Comparison of ENCODE assay signal across 19 cellular contexts in the genomic region with DNA sequence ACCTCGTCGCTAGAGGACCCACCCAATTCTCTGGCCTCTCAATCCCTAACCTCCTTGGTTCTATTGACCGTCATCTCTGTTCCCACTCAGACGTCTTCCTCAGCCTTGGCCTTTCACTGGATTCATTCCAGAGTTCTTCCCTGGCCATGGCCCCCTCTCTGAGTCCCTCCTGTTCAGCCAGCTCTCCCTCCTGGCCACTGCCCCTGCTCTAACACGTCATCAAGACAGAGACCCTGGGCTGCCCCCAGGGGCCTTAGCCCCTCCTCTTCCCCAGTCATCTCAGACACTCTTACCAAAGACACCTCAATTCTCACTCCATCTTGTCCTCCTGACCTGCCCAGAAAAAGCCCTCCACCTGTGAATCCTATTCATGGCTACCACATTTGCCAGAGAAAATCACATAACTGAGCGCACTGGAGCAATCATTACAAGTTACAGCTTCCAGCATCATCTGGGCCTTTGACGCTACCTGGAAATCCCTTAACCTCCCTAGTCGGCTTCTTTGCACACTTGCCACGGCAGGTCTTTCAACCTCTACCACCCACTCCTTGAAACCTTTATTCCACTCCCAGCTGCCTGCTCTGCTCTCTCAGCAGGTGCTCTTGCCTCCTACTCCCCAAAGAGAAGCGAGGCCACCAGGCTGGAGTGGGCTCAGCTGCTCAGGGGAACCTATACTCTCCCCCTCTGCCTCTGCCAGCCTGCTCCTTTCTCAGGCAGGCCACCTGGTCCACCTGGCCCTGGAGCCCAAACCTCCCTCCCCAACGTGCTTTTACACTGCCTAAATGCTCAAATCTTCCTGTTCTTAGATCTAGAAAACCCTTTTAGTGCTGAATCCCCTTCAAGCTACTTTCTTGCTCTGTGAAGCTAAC. TPM values are rescaled to one million over a fixed set of nuclear protein-coding genes. Genes with fewer than 3 reads are reported as not detected.
A peak's percentile ranks its signal among the peaks of the same experiment; 100 is the strongest.
DNase-seq lines count a peak whose midpoint lies in the region; ATAC-seq, FAIRE-seq and TF ChIP-seq lines count a peak whose summit lies in the region.
"Had no signal": no experiment of that assay in that cellular context is flagged by ENCODE, and none has a peak within 500 bp of the region (broad histone marks: within the 10 kb centered on the region; RNA-seq: fewer than 3 reads in every experiment).

No MANE protein-coding gene starts in this region.

- ATAC-seq in HG03460 (IDR thresholded peaks at IDR 0.05; ENCODE audit: unreplicated experiment) (no peak), HG03432 (IDR thresholded peaks at IDR 0.05; ENCODE audit: unreplicated experiment) (no peak)
- ATAC-seq: GM12878 had no signal

- TF ChIP-seq EP300 in stomach (IDR thresholded peaks at IDR 0.05): no peak

- H3K9me3 Mint-ChIP-seq in MCF 10A (ENCODE audit: unreplicated experiment): no peaks in the 10 kb centered on the region

- no TSS peak for BruUV-seq in MCF 10A (replicated peaks; lab: Mats Ljungman, UMichigan)
- no TSS peak for BruUV-seq in mammary epithelial cell (replicated peaks; lab: Mats Ljungman, UMichigan)

- POLR2A ChIA-PET in MCF 10A (lab: Yijun Ruan, JAX): interaction anchor here (0.5 to 14.0 kb wide), 14 partner anchors 15 to 1508 kb away, joined by 3 to 312 read pairs (median 20); partner anchors contain the start of genes ADAM15, CKS1B, DCST1 and DCST2

- H3K27ac Mint-ChIP-seq in MCF 10A (ENCODE audit: low read depth, unreplicated experiment): peak overlapping the region; percentile 84

- TF ChIP-seq CTCF in MCF 10A (IDR thresholded peaks at IDR 0.05; ENCODE audit: unreplicated experiment) (no peak), mammary epithelial cell (conservative IDR thresholded peaks at IDR 0.05 in 1 of 2, IDR thresholded peaks at IDR 0.05 in 1 of 2; ENCODE audit: extremely low read depth in 1 of 2, insufficient read depth in 1 of 2, low read depth in 1 of 2, low read length in 2 of 2) (no peak), kidney (IDR thresholded peaks at IDR 0.05; ENCODE audit: borderline replicate concordance, extremely low read depth, insufficient read depth) (no peak), stomach (IDR thresholded peaks at IDR 0.05) (no peak)

- H3K27ac ChIP-seq in mammary epithelial cell (ENCODE audit: insufficient read depth, low read depth, low read length) (no peak overlapping the region), kidney (ENCODE audit: low read depth in 2 of 2, low read length in 2 of 2) (no peak overlapping the region), thymus (ENCODE audit: low read depth) (peak overlapping the region; percentile 55), stomach (peak overlapping the region in 1 of 5 donors; percentile 28)

- CTCF ChIA-PET in MCF 10A (lab: Yijun Ruan, JAX) (interaction anchor here (0.6 to 14.4 kb wide), 21 partner anchors 8 to 686 kb away, joined by 3 to 390 read pairs (median 5); partner anchors contain the start of genes ADAM15, EFNA3, FLAD1 and LENEP), mammary epithelial cell (lab: Charles Lee; ENCODE audit: low non-redundant PET) (interaction anchor here (0.7 kb wide), 1 partner anchor 49 kb away, joined by 3 read pairs; no protein-coding TSS in a partner anchor)

- H3K4me3 Mint-ChIP-seq in MCF 10A (ENCODE audit: unreplicated experiment): peak overlapping the region; percentile 34

- DNase-seq in MCF 10A (ENCODE audit: unreplicated experiment) (no peak), mammary epithelial cell (no peak), RPMI8226 (peak; percentile 89), kidney (peak; percentile 61), stomach (no peak)
- DNase-seq: activated CD8-positive, alpha-beta memory T cell treated with anti-CD3 and anti-CD28 coated beads, Interleukin-2, amount 50 U/mL, for 48 hours; anterior cingulate cortex; BE2C; dermis blood vessel endothelial cell; KG1; mesendoderm; NCI-H748 treated with DMSO at 0.1 percent for 48 hours; SHP77 treated with DMSO at 0.1 percent for 48 hours had no signal

- WGBS in mammary epithelial cell (ENCODE audit: low coverage, missing lambda C conversion rate): 74% methylated on average over 11 of the region's 11 CpGs
- WGBS in thymus: 80% methylated on average over 11 of the region's 11 CpGs
- WGBS in stomach, 5 donors: 72 to 77% (median 73%) methylated on average over 11 of the region's 11 CpGs

- H3K9me3 ChIP-seq in mammary epithelial cell (replicated peaks; ENCODE audit: insufficient read depth, low read length) (no peaks in the 10 kb centered on the region), kidney (ENCODE audit: control insufficient read depth in 1 of 2, low read length in 2 of 2) (no peaks in the 10 kb centered on the region), thymus (ENCODE audit: control insufficient read depth) (peaks cover 5% of the 10 kb centered on the region), stomach (no peaks in the 10 kb centered on the region)
- H3K9me3 ChIP-seq: BE2C had no signal

- H3K36me3 ChIP-seq in mammary epithelial cell (ENCODE audit: insufficient read depth, low read length) (no peaks in the 10 kb centered on the region), kidney (ENCODE audit: control insufficient read depth in 1 of 2, insufficient read depth in 2 of 2, low read length in 2 of 2) (no peaks in the 10 kb centered on the region), thymus (ENCODE audit: control insufficient read depth, insufficient read depth) (peaks cover 6% of the 10 kb centered on the region), stomach (peaks cover 18 to 31% (median 22%) of the 10 kb centered on the region in 4 donors)

- in situ Hi-C loops in mammary epithelial cell (cut with MboI; ENCODE audit: low sequenced_read_pairs in 2 of 2): loop anchor here in 1 of 2 donors (10.0 kb wide), 1 partner anchor 55 kb away; the partner anchor contains the start of gene PYGO2

- H3K27me3 Mint-ChIP-seq in MCF 10A (ENCODE audit: insufficient read depth, unreplicated experiment): no peaks in the 10 kb centered on the region

- H3K27me3 ChIP-seq in mammary epithelial cell (ENCODE audit: insufficient read depth, low read length) (no peaks in the 10 kb centered on the region), thymus (ENCODE audit: control insufficient read depth, insufficient read depth) (peaks cover 12% of the 10 kb centered on the region), stomach (no peaks in the 10 kb centered on the region)
- H3K27me3 ChIP-seq: BE2C had no signal

- peaks cover 30% of the 10 kb centered on the region for H3K4me1 ChIP-seq in mammary epithelial cell (ENCODE audit: insufficient read depth, low read length)
- peaks cover 4 to 16% of the 10 kb centered on the region in 2 donors for H3K4me1 ChIP-seq in kidney (ENCODE audit: control insufficient read depth in 1 of 2, insufficient read depth in 1 of 2, low read depth in 1 of 2, low read length in 2 of 2)
- peaks cover 35% of the 10 kb centered on the region for H3K4me1 ChIP-seq in thymus (ENCODE audit: control insufficient read depth, insufficient read depth, low read length)
- H3K4me1 ChIP-seq in stomach: peaks cover 20 to 54% (median 44%) of the 10 kb centered on the region in 4 donors

- dilution Hi-C loops in mammary epithelial cell (cut with HindIII; ENCODE audit: low sequenced_read_pairs): loop anchor here (5.0 kb wide), 1 partner anchor 43 kb away; the partner anchor contains the start of gene EFNA4

- H3K9ac ChIP-seq in mammary epithelial cell (ENCODE audit: insufficient read depth, low read length) (no peak overlapping the region), kidney (ENCODE audit: low read length in 2 of 2) (no peak overlapping the region)

- no peak overlapping the region for H3K4me2 ChIP-seq in mammary epithelial cell (ENCODE audit: insufficient read depth, low read depth, low read length)

- no peaks in the 10 kb centered on the region for H4K20me1 ChIP-seq in mammary epithelial cell (ENCODE audit: insufficient read depth, low read length)

- no peak for FAIRE-seq in kidney (lab: Jason Lieb, UNC)
- FAIRE-seq: GM12878 had no signal

- H3K4me3 ChIP-seq in mammary epithelial cell (replicated peaks in 1 of 3; ENCODE audit: insufficient read depth in 1 of 3, low read depth in 2 of 3, low read length in 3 of 3) (no peak overlapping the region), kidney (ENCODE audit: low read length in 2 of 2) (no peak overlapping the region), thymus (ENCODE audit: low read length) (no peak overlapping the region), stomach (no peak overlapping the region)
- H3K4me3 ChIP-seq: GM12878 had no signal

- H3K79me2 ChIP-seq in mammary epithelial cell (ENCODE audit: insufficient read depth, low read length): no peaks in the 10 kb centered on the region

- intact Hi-C loops in MCF 10A (cut with micrococcal nuclease): no loop called here
- intact Hi-C loops in mammary epithelial cell (cut with micrococcal nuclease): loop anchor here (5.0 kb wide), 1 partner anchor 537 kb away; no protein-coding TSS in a partner anchor
- intact Hi-C loops in kidney (cut with DNase I): no loop called here
- intact Hi-C loops in stomach (cut with DNase I; ENCODE audit: low total_unique reads): loop anchor here (10.0 kb wide), 1 partner anchor 55 kb away; the partner anchor contains the start of gene PYGO2

- H3K36me3 Mint-ChIP-seq in MCF 10A (ENCODE audit: insufficient read depth, unreplicated experiment): peaks cover 76% of the 10 kb centered on the region

- H2AFZ ChIP-seq in mammary epithelial cell (ENCODE audit: low read depth, low read length): no peak overlapping the region

- peaks cover 76% of the 10 kb centered on the region for H3K4me1 Mint-ChIP-seq in MCF 10A (ENCODE audit: insufficient read depth, unreplicated experiment)

- TF ChIP-seq POLR2A in stomach (IDR thresholded peaks at IDR 0.05): no peak

RNA-seq across cellular contexts. Expression of gene DCST2, which starts 14.0 kb away (rescaled TPM):
- 0.91 and 1.8 TPM in 2 replicates for total RNA-seq in MCF 10A (2022)
- under 1 TPM; 0.33 to 0.66 TPM for total RNA-seq in mammary epithelial cell
- polyA plus RNA-seq in mammary epithelial cell: 0.15 TPM
- polyA minus RNA-seq in mammary epithelial cell: not detected
- 1.4 TPM for total RNA-seq in kidney
- polyA plus RNA-seq in kidney (ENCODE audit: insufficient read depth, low read depth, low replicate concordance): 0.43 TPM
- polyA plus RNA-seq in thymus: 7.8 TPM
- 100 to 1,000 TPM in 1 of 5 donors, not detected in 4; 158 TPM for total RNA-seq in stomach
- 1 to 10 TPM; 1.6 to 6.6 (median 6.1) TPM for polyA plus RNA-seq in stomach

RNA-seq across cellular contexts. Expression of gene DCST1, which starts 14.0 kb away (rescaled TPM):
- total RNA-seq in MCF 10A (2022) (0.21 and 0.42 TPM in 2 replicates), mammary epithelial cell (not detected), kidney (not detected), stomach (under 1 TPM in 2 of 5 donors, not detected in 3; 0.18 to 0.89 TPM)
- polyA plus RNA-seq in mammary epithelial cell (not detected), kidney (ENCODE audit: insufficient read depth, low read depth, low replicate concordance) (not detected), thymus (not detected), stomach (under 1 TPM in 1 of 3 donors, not detected in 2; 0.13 TPM)
- polyA minus RNA-seq in mammary epithelial cell: not detected
- total RNA-seq: dermis blood vessel endothelial cell, fibroblast of lung, GM12878, renal cortical epithelial cell had no signal
- polyA plus RNA-seq: fibroblast of lung, GM12878 had no signal

RNA-seq across cellular contexts. Expression of gene ZBTB7B, which starts 17.0 kb away (rescaled TPM):
- 169 and 175 TPM in 2 replicates for total RNA-seq in MCF 10A (2022)
- total RNA-seq in mammary epithelial cell: 10 to 100 TPM; 33.0 to 51.9 TPM
- polyA plus RNA-seq in mammary epithelial cell: 22.2 TPM
- polyA minus RNA-seq in mammary epithelial cell: 17.8 TPM
- total RNA-seq in kidney: 68.7 TPM
- 20.1 TPM for polyA plus RNA-seq in kidney (ENCODE audit: insufficient read depth, low read depth, low replicate concordance)
- polyA plus RNA-seq in thymus: 21.9 TPM
- 100 to 1,000 TPM in 1 of 5 donors, 10 to 100 TPM in 4; 32.3 to 134 (median 53.9) TPM for total RNA-seq in stomach
- polyA plus RNA-seq in stomach: 10 to 100 TPM; 29.6 to 39.5 (median 35.6) TPM

RNA-seq across cellular contexts. Expression of gene LENEP, which starts 26.2 kb away (rescaled TPM):
- total RNA-seq in MCF 10A (2022) (0.83 TPM in 1 of 2 replicates, not detected in the other), mammary epithelial cell (1 to 10 TPM in 1 of 2 donors, under 1 TPM in 1; 0.82 to 1.5 TPM), kidney (not detected), stomach (10 to 100 TPM in 1 of 5 donors, 1 to 10 TPM in 1, not detected in 3; 1.1 to 11.6 TPM)
- polyA plus RNA-seq in mammary epithelial cell (0.16 TPM), kidney (ENCODE audit: insufficient read depth, low read depth, low replicate concordance) (not detected), thymus (0.16 TPM), stomach (not detected)
- not detected for polyA minus RNA-seq in mammary epithelial cell
- total RNA-seq: dermis blood vessel endothelial cell, fibroblast of lung had no signal
- polyA plus RNA-seq: fibroblast of lung, GM12878 had no signal

RNA-seq across cellular contexts. Expression of gene ADAM15, which starts 31.5 kb away (rescaled TPM):
- 385 and 456 TPM in 2 replicates for total RNA-seq in MCF 10A (2022)
- total RNA-seq in mammary epithelial cell: 100 to 1,000 TPM; 111 to 127 TPM
- polyA plus RNA-seq in mammary epithelial cell: 129 TPM
- 284 TPM for polyA minus RNA-seq in mammary epithelial cell
- 152 TPM for total RNA-seq in kidney
- polyA plus RNA-seq in kidney (ENCODE audit: insufficient read depth, low read depth, low replicate concordance): 68.4 TPM
- polyA plus RNA-seq in thymus: 91.5 TPM
- total RNA-seq in stomach: 100 to 1,000 TPM in 4 of 5 donors, 10 to 100 TPM in 1; 56.2 to 335 (median 126) TPM
- 100 to 1,000 TPM; 149 to 267 (median 159) TPM for polyA plus RNA-seq in stomach

Comparison
In these comparisons a context has a peak if more than half of its experiments do, and no peak if none do; other contexts are left out.
1. intact Hi-C loops: an anchor here in mammary epithelial cell (5.0 kb wide) and stomach (10.0 kb wide); none called in MCF 10A and kidney.
2. DNase-seq: peak in RPMI8226 (single experiment) and kidney (single experiment); none in MCF 10A (single experiment), mammary epithelial cell (single experiment) and stomach (single experiment).